Comparison of ENCODE assay signal across 10 cellular contexts in the genomic region with DNA sequence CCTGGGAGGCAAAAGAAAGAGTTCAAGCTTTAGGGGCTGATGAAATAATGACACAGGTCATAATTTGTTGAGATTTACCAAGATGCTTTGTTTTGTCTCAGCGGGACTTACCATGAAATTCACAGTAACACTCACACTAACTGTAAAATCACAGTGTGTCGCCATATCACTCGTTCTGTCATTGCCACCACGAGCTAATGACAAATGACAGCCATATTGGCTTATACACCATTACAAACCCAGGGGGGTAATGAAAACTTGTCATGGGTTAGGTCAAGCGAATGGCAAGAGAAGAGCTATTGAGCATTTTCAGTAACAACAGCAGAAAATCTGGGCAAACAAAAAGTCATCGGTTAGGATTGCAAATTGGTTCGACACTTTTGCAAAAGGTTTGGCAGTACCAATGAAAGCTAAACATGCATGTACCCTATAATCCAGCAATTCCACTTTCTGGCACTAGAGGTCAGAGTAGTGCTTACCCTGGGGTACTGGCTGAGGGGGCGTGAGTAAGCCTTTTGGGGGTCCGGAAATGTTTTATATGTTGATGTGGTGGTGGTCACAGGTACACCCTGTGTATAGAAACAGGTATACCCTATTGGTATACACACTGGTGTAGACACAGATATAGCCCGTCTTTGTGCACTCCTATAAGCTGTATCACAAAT.
DNase-seq lines count a peak whose midpoint lies in the region; ATAC-seq and TF ChIP-seq lines count a peak whose summit lies in the region.
"Had no signal": no experiment of that assay in that cellular context is flagged by ENCODE, and none has a peak within 500 bp of the region (broad histone marks: within the 10 kb centered on the region; RNA-seq: fewer than 3 reads in every experiment).

No MANE protein-coding gene starts in this region.

- no peaks in the 10 kb centered on the region for H3K9me3 Mint-ChIP-seq in CD4-positive, alpha-beta T cell
- H3K9me3 Mint-ChIP-seq: activated naive CD8-positive, alpha-beta T cell treated with anti-CD3 and anti-CD28 coated beads, Interleukin-2, amount 10 ng/mL, durations not matched to agents 7 days and 5 days had no signal

- H3K4me3 ChIP-seq in SK-N-SH (ENCODE audit: low read depth in 2 of 2, low read length in 1 of 2) = no peak overlapping the region
- no peak overlapping the region for H3K4me3 ChIP-seq in kidney epithelial cell (ENCODE audit: low read depth, low read length)

- no peaks in the 10 kb centered on the region for H3K4me1 ChIP-seq in SK-N-SH (ENCODE audit: control insufficient read depth in 1 of 2, insufficient read depth in 2 of 2, low read depth in 1 of 2, low read length in 1 of 2)

- no peak overlapping the region for H3K9ac ChIP-seq in SK-N-SH

- H3F3A ChIP-seq in SK-N-SH (replicated peaks; ENCODE audit: insufficient read depth) = no peaks in the 10 kb centered on the region

- H4K20me1 ChIP-seq in SK-N-SH (ENCODE audit: insufficient read depth) = no peaks in the 10 kb centered on the region

- no peaks in the 10 kb centered on the region for H3K9me2 ChIP-seq in SK-N-SH

- WGBS in SK-N-SH (ENCODE audit: low lambda C conversion rate) = 23% methylated on average over 10 of the region's 10 CpGs

- TF ChIP-seq CTCF in CD4-positive, alpha-beta T cell (IDR thresholded peaks at IDR 0.05) = peak; percentile 55
- TF ChIP-seq CTCF in SK-N-SH (IDR thresholded peaks at IDR 0.05) (peak; percentile 67), kidney epithelial cell (IDR thresholded peaks at IDR 0.05; ENCODE audit: insufficient read depth, low read length, poor library complexity, severe bottlenecking) (peak; percentile 44)

- peak; percentile 52 for TF ChIP-seq RAD21 in SK-N-SH (IDR thresholded peaks at IDR 0.05; ENCODE audit: low read length)

- DNase-seq in CD4-positive, alpha-beta T cell = peak in 1 of 10 experiments; percentile 11
- DNase-seq in SK-N-SH (peak; percentile 15), kidney epithelial cell (ENCODE audit: low read depth) (no peak), pons (ENCODE audit: low spot score) (no peak)
- DNase-seq: activated naive CD8-positive, alpha-beta T cell treated with anti-CD3 and anti-CD28 coated beads, Interleukin-2, amount 10 ng/mL, durations not matched to agents 7 days and 5 days had no signal

- H3K27ac ChIP-seq in CD4-positive, alpha-beta T cell (ENCODE audit: low read depth, low read length) = no peak overlapping the region
- no peak overlapping the region for H3K27ac ChIP-seq in SK-N-SH (ENCODE audit: low read depth in 2 of 2, low read length in 1 of 2)
- H3K27ac ChIP-seq: HL-60 had no signal

- no peak for TF ChIP-seq EP300 in SK-N-SH (IDR thresholded peaks at IDR 0.05; ENCODE audit: borderline replicate concordance in 1 of 2, low read depth in 1 of 2, low read length in 1 of 2)

- H3K4me3 Mint-ChIP-seq in CD4-positive, alpha-beta T cell = no peak overlapping the region
- H3K4me3 Mint-ChIP-seq: activated naive CD8-positive, alpha-beta T cell treated with anti-CD3 and anti-CD28 coated beads, Interleukin-2, amount 10 ng/mL, durations not matched to agents 7 days and 5 days had no signal

- intact Hi-C loops in CD4-positive, alpha-beta T cell (cut with DNase I, micrococcal nuclease) = loop anchor here in 1 of 2 experiments (5.0 to 10.0 kb wide), 3 partner anchors 172 to 430 kb away; no protein-coding TSS in a partner anchor

- CTCF ChIA-PET in CD4-positive, alpha-beta T cell (lab: Charles Lee) = interaction anchor here (1.2 to 1.8 kb wide), 2 partner anchors 12 to 175 kb away, joined by 3 to 4 read pairs; no protein-coding TSS in a partner anchor
- CTCF ChIA-PET in SK-N-SH (lab: Yijun Ruan, JAX) = interaction anchor here (0.6 to 2.5 kb wide), 18 partner anchors 9 to 408 kb away, joined by 3 to 12 read pairs (median 4); no protein-coding TSS in a partner anchor

- POLR2A ChIA-PET in CD4-positive, alpha-beta T cell (lab: Charles Lee) = interaction anchor here (0.6 kb wide), 1 partner anchor 208 kb away, joined by 3 read pairs; a partner anchor contains a TSS
- POLR2A ChIA-PET in SK-N-SH (lab: Yijun Ruan, JAX) = no interaction called here

- no peak overlapping the region for H3K27ac Mint-ChIP-seq in CD4-positive, alpha-beta T cell
- H3K27ac Mint-ChIP-seq: activated naive CD8-positive, alpha-beta T cell treated with anti-CD3 and anti-CD28 coated beads, Interleukin-2, amount 10 ng/mL, durations not matched to agents 7 days and 5 days had no signal

- no peak overlapping the region for H3K4me2 ChIP-seq in SK-N-SH

- no peaks in the 10 kb centered on the region for H3K27me3 Mint-ChIP-seq in CD4-positive, alpha-beta T cell
- H3K27me3 Mint-ChIP-seq: activated naive CD8-positive, alpha-beta T cell treated with anti-CD3 and anti-CD28 coated beads, Interleukin-2, amount 10 ng/mL, durations not matched to agents 7 days and 5 days had no signal

- H3K36me3 Mint-ChIP-seq in CD4-positive, alpha-beta T cell (ENCODE audit: low read depth) = no peaks in the 10 kb centered on the region
- H3K36me3 Mint-ChIP-seq: activated naive CD8-positive, alpha-beta T cell treated with anti-CD3 and anti-CD28 coated beads, Interleukin-2, amount 10 ng/mL, durations not matched to agents 7 days and 5 days had no signal

- H3K4me1 Mint-ChIP-seq in CD4-positive, alpha-beta T cell (ENCODE audit: low read depth) = no peaks in the 10 kb centered on the region
- H3K4me1 Mint-ChIP-seq: activated naive CD8-positive, alpha-beta T cell treated with anti-CD3 and anti-CD28 coated beads, Interleukin-2, amount 10 ng/mL, durations not matched to agents 7 days and 5 days had no signal

- H3K9me3 ChIP-seq in CD4-positive, alpha-beta T cell (ENCODE audit: control insufficient read depth, low read length) = no peaks in the 10 kb centered on the region
- H3K9me3 ChIP-seq in SK-N-SH = no peaks in the 10 kb centered on the region

- H2AFZ ChIP-seq in SK-N-SH (ENCODE audit: low read depth) = no peak overlapping the region

- H3K36me3 ChIP-seq in SK-N-SH (replicated peaks in 1 of 2; ENCODE audit: control insufficient read depth in 1 of 2, insufficient read depth in 2 of 2, low read length in 1 of 2) (no peaks in the 10 kb centered on the region), kidney epithelial cell (ENCODE audit: control insufficient read depth, insufficient read depth, low read length) (no peaks in the 10 kb centered on the region)

- ATAC-seq in CD4-positive, alpha-beta T cell (ENCODE audit: poor library complexity) = no peak
- ATAC-seq in GM21723 (IDR thresholded peaks at IDR 0.05; ENCODE audit: unreplicated experiment) = peak; percentile 49
- no peak for ATAC-seq in GM19463 (IDR thresholded peaks at IDR 0.05; ENCODE audit: unreplicated experiment)
- ATAC-seq in GM18909 (IDR thresholded peaks at IDR 0.05; ENCODE audit: poor library complexity, unreplicated experiment) = no peak
- no peak for ATAC-seq in GM18868 (IDR thresholded peaks at IDR 0.05; ENCODE audit: unreplicated experiment)

- H3K79me2 ChIP-seq in SK-N-SH (ENCODE audit: insufficient read depth) = no peaks in the 10 kb centered on the region

- H3K27me3 ChIP-seq in CD4-positive, alpha-beta T cell (ENCODE audit: control insufficient read depth, insufficient read depth, low read length) = no peaks in the 10 kb centered on the region
- H3K27me3 ChIP-seq in SK-N-SH (ENCODE audit: insufficient read depth) (no peaks in the 10 kb centered on the region; the same call in 1 of the 2 replicates), kidney epithelial cell (ENCODE audit: control insufficient read depth, insufficient read depth, low read length) (no peaks in the 10 kb centered on the region)

TF ChIP-seq in SK-N-SH, 30 proteins besides CTCF, POLR2A, EP300 and RAD21:
- TF ChIP-seq TAF1 (IDR thresholded peaks at IDR 0.05; ENCODE audit: borderline replicate concordance, low read depth, low read length) = no peak
- TF ChIP-seq SMC3 (IDR thresholded peaks at IDR 0.05; ENCODE audit: low read depth, low read length) = peak; percentile 36; the same call in 1 of the 2 replicates
- no peak for TF ChIP-seq MXI1 (IDR thresholded peaks at IDR 0.05; ENCODE audit: low read depth, low read length)
- TF ChIP-seq GATA2 (CRISPR knock-in tag; IDR thresholded peaks at IDR 0.05) = no peak
- TF ChIP-seq, protein P1, sequence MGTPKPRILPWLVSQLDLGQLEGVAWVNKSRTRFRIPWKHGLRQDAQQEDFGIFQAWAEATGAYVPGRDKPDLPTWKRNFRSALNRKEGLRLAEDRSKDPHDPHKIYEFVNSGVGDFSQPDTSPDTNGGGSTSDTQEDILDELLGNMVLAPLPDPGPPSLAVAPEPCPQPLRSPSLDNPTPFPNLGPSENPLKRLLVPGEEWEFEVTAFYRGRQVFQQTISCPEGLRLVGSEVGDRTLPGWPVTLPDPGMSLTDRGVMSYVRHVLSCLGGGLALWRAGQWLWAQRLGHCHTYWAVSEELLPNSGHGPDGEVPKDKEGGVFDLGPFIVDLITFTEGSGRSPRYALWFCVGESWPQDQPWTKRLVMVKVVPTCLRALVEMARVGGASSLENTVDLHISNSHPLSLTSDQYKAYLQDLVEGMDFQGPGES (IDR thresholded peaks at IDR 0.05; ENCODE audit: low read depth, low read length) = no peak
- TF ChIP-seq, protein P2, sequence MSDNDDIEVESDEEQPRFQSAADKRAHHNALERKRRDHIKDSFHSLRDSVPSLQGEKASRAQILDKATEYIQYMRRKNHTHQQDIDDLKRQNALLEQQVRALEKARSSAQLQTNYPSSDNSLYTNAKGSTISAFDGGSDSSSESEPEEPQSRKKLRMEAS (IDR thresholded peaks at IDR 0.05; ENCODE audit: low read depth) = no peak
TF ChIP-seq in SK-N-SH: peak in this region for 1.
